ENCODE assay signal across 24 cellular contexts in genomic region chr3:188021041-188021440, GRCh38.
A peak's percentile ranks its signal among the peaks of the same experiment; 100 is the strongest.
DNase-seq lines count a peak whose midpoint lies in the region; ATAC-seq and TF ChIP-seq lines count a peak whose summit lies in the region.
"Had no signal": no experiment of that assay in that cellular context is flagged by ENCODE, and none has a peak within 500 bp of the region (broad histone marks: within the 10 kb centered on the region; RNA-seq: fewer than 3 reads in every experiment).

No MANE protein-coding gene starts in this region.

- no TSS peak for BruUV-seq in PC-9 (replicated peaks; lab: Mats Ljungman, UMichigan)

- intact Hi-C loops in PC-9 (cut with micrococcal nuclease; ENCODE audit: unreplicated experiment) = no loop called here
- intact Hi-C loops in tibial artery (cut with DNase I; ENCODE audit: low total_unique reads) = no loop called here

- H4K20me1 ChIP-seq in PC-9 (ENCODE audit: insufficient read depth) = no peaks in the 10 kb centered on the region

- CTCF ChIA-PET in PC-9 (lab: Charles Lee) = no interaction called here

- POLR2A ChIA-PET in PC-9 (lab: Charles Lee; ENCODE audit: unreplicated experiment) = no interaction called here

- H3K36me3 Mint-ChIP-seq in activated T-cell treated with anti-CD3 and anti-CD28 coated beads, Interleukin-2, amount 50 U/mL, for 72 hours (ENCODE audit: insufficient read depth in 2 of 2) = peaks cover 2 to 4% of the 10 kb centered on the region in 2 donors
- peaks cover 0 to 3% (median 0%) of the 10 kb centered on the region in 3 donors for H3K36me3 Mint-ChIP-seq in immature natural killer cell
- H3K36me3 Mint-ChIP-seq: neural progenitor cell had no signal

- TF ChIP-seq CTCF in PC-9 (conservative IDR thresholded peaks at IDR 0.05) = no peak
- no peak for TF ChIP-seq CTCF in tibial artery (IDR thresholded peaks at IDR 0.05)

- H3K27me3 Mint-ChIP-seq in activated T-cell treated with anti-CD3 and anti-CD28 coated beads, Interleukin-2, amount 50 U/mL, for 72 hours (ENCODE audit: low read depth) = peaks cover 16% of the 10 kb centered on the region
- peaks cover 0 to 5% (median 3%) of the 10 kb centered on the region in 3 donors for H3K27me3 Mint-ChIP-seq in immature natural killer cell (ENCODE audit: low read depth in 3 of 3)

- no peaks in the 10 kb centered on the region for H3F3A ChIP-seq in PC-9 (ENCODE audit: insufficient read depth, low read depth)

- H3K36me3 ChIP-seq in PC-9 (ENCODE audit: low read depth) (no peaks in the 10 kb centered on the region), tibial artery (no peaks in the 10 kb centered on the region)
- H3K36me3 ChIP-seq: neural progenitor cell had no signal

- no peaks in the 10 kb centered on the region for H3K27me3 ChIP-seq in PC-9 (ENCODE audit: insufficient read depth, low read depth)
- H3K27me3 ChIP-seq in tibial artery = no peaks in the 10 kb centered on the region
- H3K27me3 ChIP-seq: neural progenitor cell had no signal

- H3K9me3 Mint-ChIP-seq in activated T-cell treated with anti-CD3 and anti-CD28 coated beads, Interleukin-2, amount 50 U/mL, for 72 hours = no peaks in the 10 kb centered on the region
- peaks cover 0 to 2% (median 0%) of the 10 kb centered on the region in 6 donors for H3K9me3 Mint-ChIP-seq in immature natural killer cell
- H3K9me3 Mint-ChIP-seq: neural progenitor cell had no signal

- no peaks in the 10 kb centered on the region for H3K79me2 ChIP-seq in PC-9 (ENCODE audit: low read depth)

- H3K4me3 ChIP-seq in PC-9 (no peak overlapping the region), tibial artery (no peak overlapping the region)
- H3K4me3 ChIP-seq: GM12878, neural progenitor cell had no signal

- peaks cover 5% of the 10 kb centered on the region; the same call in 1 of the 2 replicates for H3K9me3 ChIP-seq in PC-9 (ENCODE audit: insufficient read depth, low read depth)
- H3K9me3 ChIP-seq in tibial artery = no peaks in the 10 kb centered on the region

- no peak overlapping the region for H3K4me3 Mint-ChIP-seq in activated T-cell treated with anti-CD3 and anti-CD28 coated beads, Interleukin-2, amount 50 U/mL, for 72 hours
- H3K4me3 Mint-ChIP-seq in immature natural killer cell = peak overlapping the region in 3 of 5 donors; percentile 19 to 62 (median 55)
- H3K4me3 Mint-ChIP-seq: neural progenitor cell had no signal

- H2AFZ ChIP-seq in PC-9 = peak overlapping the region; percentile 26; the same call in 1 of the 2 replicates

- no peaks in the 10 kb centered on the region for H3K9me2 ChIP-seq in PC-9 (ENCODE audit: insufficient read depth)

- H3K27ac Mint-ChIP-seq in activated T-cell treated with anti-CD3 and anti-CD28 coated beads, Interleukin-2, amount 50 U/mL, for 72 hours = peak overlapping the region; percentile 63
- H3K27ac Mint-ChIP-seq in immature natural killer cell = peak overlapping the region in 4 of 6 donors; percentile 40 to 86 (median 64)
- H3K27ac Mint-ChIP-seq: neural progenitor cell had no signal

- H3K27ac ChIP-seq in PC-9 (no peak overlapping the region), tibial artery (peak overlapping the region in 1 of 2 donors; percentile 38)
- H3K27ac ChIP-seq: HL-60, neural progenitor cell had no signal

- no peak for DNase-seq in activated T-cell treated with anti-CD3 and anti-CD28 coated beads, Interleukin-2, amount 50 U/mL, for 72 hours
- no peak for DNase-seq in activated T-cell treated with anti-CD3 and anti-CD28 coated beads, Interleukin-2, amount 50 U/mL, for 48 hours
- DNase-seq in PC-9 (no peak), immature natural killer cell (no peak), tibial artery (peak; percentile 52 to 77), amniotic stem cell (lab: John Stamatoyannopoulos, UW) (no peak)
- DNase-seq: activated CD4-positive, alpha-beta T cell treated with anti-CD3 and anti-CD28 coated beads, Interleukin-2, amount 50 U/mL, for 1 hour; activated CD8-positive, alpha-beta memory T cell treated with anti-CD3 and anti-CD28 coated beads, Interleukin-2, amount 50 U/mL, for 4 hours; activated effector memory CD4-positive, alpha-beta T cell treated with anti-CD3 and anti-CD28 coated beads, Interleukin-2, amount 50 U/mL, for 16 hours; anterior cingulate cortex; C1 segment of cervical spinal cord; DMS 273 treated with DMSO at 0.1 percent for 48 hours; effector CD4-positive, alpha-beta T cell; left ventricle myocardium superior; NCI-H1694; NCI-H2171 treated with DMSO at 0.1 percent for 48 hours; NCI-H774; SIG-M5; stimulated activated CD4-positive, alpha-beta T cell treated with anti-CD3 and anti-CD28 coated beads, Interleukin-12 subunit alpha, Interleukin-12 subunit beta, amount 100 ng/mL, for 4 hours had no signal

- H3K4me1 Mint-ChIP-seq in activated T-cell treated with anti-CD3 and anti-CD28 coated beads, Interleukin-2, amount 50 U/mL, for 72 hours (ENCODE audit: low read depth) = peaks cover 8% of the 10 kb centered on the region
- H3K4me1 Mint-ChIP-seq in immature natural killer cell = peaks cover 2 to 25% of the 10 kb centered on the region in 2 donors
- H3K4me1 Mint-ChIP-seq: neural progenitor cell had no signal

- H3K4me1 ChIP-seq in PC-9 (replicated peaks; ENCODE audit: insufficient read depth) (no peaks in the 10 kb centered on the region), tibial artery (no peaks in the 10 kb centered on the region)
- H3K4me1 ChIP-seq: neural progenitor cell had no signal

- H3K4me2 ChIP-seq in PC-9 = no peak overlapping the region
- H3K4me2 ChIP-seq: neural progenitor cell had no signal

- no peak for ATAC-seq in activated T-cell treated with anti-CD3 and anti-CD28 coated beads, Interleukin-2, amount 50 U/mL, for 72 hours (replicated peaks in 1 of 2)
- ATAC-seq in GM19463 (IDR thresholded peaks at IDR 0.05; ENCODE audit: unreplicated experiment) (no peak), HG02759 (IDR thresholded peaks at IDR 0.05; ENCODE audit: unreplicated experiment) (no peak)
- ATAC-seq: GM12878, left ventricle myocardium superior had no signal

Comparison
In these comparisons a context has a peak if more than half of its experiments do, and no peak if none do; other contexts are left out.
1. DNase-seq: peak in tibial artery (2 of 2); none in activated T-cell treated with anti-CD3 and anti-CD28 coated beads, Interleukin-2, amount 50 U/mL, for 72 hours (0 of 2), activated T-cell treated with anti-CD3 and anti-CD28 coated beads, Interleukin-2, amount 50 U/mL, for 48 hours (0 of 2), PC-9 (0 of 2), immature natural killer cell (0 of 3) and amniotic stem cell (single experiment).
2. H3K4me3 Mint-ChIP-seq: peak in immature natural killer cell (3 of 5); none in activated T-cell treated with anti-CD3 and anti-CD28 coated beads, Interleukin-2, amount 50 U/mL, for 72 hours (0 of 2).